8 cellular contexts compared by ENCODE assay signal in genomic region chr9:76302947-76303550, GRCh38.
DNase-seq lines count a peak whose midpoint lies in the region; ATAC-seq, FAIRE-seq and TF ChIP-seq lines count a peak whose summit lies in the region.

No MANE protein-coding gene starts in this region.

- no peaks in the 10 kb centered on the region for H3K79me2 ChIP-seq in HepG2 (ENCODE audit: insufficient read depth, low read length)

- H3K27ac ChIP-seq in HepG2 (ENCODE audit: extremely low read length, insufficient read depth, low read length) = no peak overlapping the region

- in situ Hi-C loops in HepG2 (cut with HindIII; ENCODE audit: extremely low pct_ligation_motif_present, low pct_unique_long_range_greater_than_20kb) = no loop called here

- H3K27me3 ChIP-seq in bronchial epithelial cell (ENCODE audit: control insufficient read depth, insufficient read depth, low read length) (no peaks in the 10 kb centered on the region), HepG2 (ENCODE audit: control insufficient read depth in 1 of 2, insufficient read depth in 2 of 2, low read length in 2 of 2) (no peaks in the 10 kb centered on the region)

- H3K4me2 ChIP-seq in HepG2 (ENCODE audit: low read depth, low read length) = no peak overlapping the region

- H3K36me3 ChIP-seq in bronchial epithelial cell (ENCODE audit: control insufficient read depth, insufficient read depth, low read length) = no peaks in the 10 kb centered on the region
- H3K36me3 ChIP-seq in HepG2 (replicated peaks in 1 of 2; ENCODE audit: control insufficient read depth in 1 of 2, insufficient read depth in 2 of 2, low read length in 2 of 2) = no peaks in the 10 kb centered on the region

- intact Hi-C loops in HepG2 (cut with micrococcal nuclease; ENCODE audit: unreplicated experiment) = loop anchor here (2.0 to 10.0 kb wide), 4 partner anchors 84 to 408 kb away; partner anchors contain the start of gene PCSK5

- WGBS in HepG2 (ENCODE audit: low lambda C conversion rate) = 15% methylated on average over 3 of the region's 3 CpGs

- TF ChIP-seq CTCF in bronchial epithelial cell (IDR thresholded peaks at IDR 0.05; ENCODE audit: insufficient read depth, low read length, severe bottlenecking) (peak; percentile 32), HepG2 (CRISPR knock-in tag; IDR thresholded peaks at IDR 0.05) (peak; percentile 55)

- DNase-seq in stimulated activated naive CD8-positive, alpha-beta T cell treated with anti-CD3 and anti-CD28 coated beads, Interleukin-15, Interleukin-2, amounts not matched to agents 100 U/mL and 50 U/mL, for 24 hours = peak; percentile 5
- DNase-seq in stimulated activated naive CD8-positive, alpha-beta T cell treated with anti-CD3 and anti-CD28 coated beads, Interleukin-15, amount 100 ng/mL, for 72 hours = no peak
- peak; percentile 80 for DNase-seq in NCI-H69 (lab: John Stamatoyannopoulos, UW)
- DNase-seq in bronchial epithelial cell (ENCODE audit: low read depth) = peak; percentile 44
- peak; percentile 37 for DNase-seq in HepG2 (ENCODE audit: low spot score)
- DNase-seq in stimulated activated CD8-positive, alpha-beta memory T cell treated with anti-CD3 and anti-CD28 coated beads, Interleukin-4, amount 100 ng/mL, for 48 hours = no peak
- DNase-seq in cortex of kidney (lab: John Stamatoyannopoulos, UW) = no peak

- ATAC-seq in stimulated activated naive CD8-positive, alpha-beta T cell treated with anti-CD3 and anti-CD28 coated beads, Interleukin-15, Interleukin-2, amounts not matched to agents 100 U/mL and 50 U/mL, for 24 hours = peak; percentile 36
- no peak for ATAC-seq in stimulated activated naive CD8-positive, alpha-beta T cell treated with anti-CD3 and anti-CD28 coated beads, Interleukin-15, amount 100 ng/mL, for 72 hours
- ATAC-seq in HG03175 (IDR thresholded peaks at IDR 0.05; ENCODE audit: unreplicated experiment) = peak; percentile 68
- ATAC-seq in HepG2 = peak; percentile 47; the same call in 2 of the 3 replicates

- no peaks in the 10 kb centered on the region for H3K9me3 Mint-ChIP-seq in stimulated activated naive CD8-positive, alpha-beta T cell treated with anti-CD3 and anti-CD28 coated beads, Interleukin-15, amount 100 ng/mL, for 72 hours

- TF ChIP-seq EP300 in HepG2 (IDR thresholded peaks at IDR 0.05; ENCODE audit: low read depth in 2 of 2, low read length in 2 of 2) (no peak), HepG2 (CRISPR knock-in tag; IDR thresholded peaks at IDR 0.05; ENCODE audit: borderline replicate concordance) (no peak)

- CTCF ChIA-PET in HepG2 (lab: Yijun Ruan, JAX; ENCODE audit: low intra/inter-chr PET ratio, low total read pairs) = interaction anchor here (0.8 to 1.5 kb wide), 4 partner anchors 83 to 1038 kb away, joined by 3 to 7 read pairs (median 4); partner anchors contain the start of gene PCSK5

- no TSS peak for BruUV-seq in HepG2 (replicated peaks; lab: Mats Ljungman, UMichigan)

- FAIRE-seq in bronchial epithelial cell (lab: Jason Lieb, UNC) (no peak), HepG2 (lab: Jason Lieb, UNC) (no peak)

- no peaks in the 10 kb centered on the region for H3K4me1 ChIP-seq in HepG2 (ENCODE audit: insufficient read depth, low read length)

- no peak for TF ChIP-seq POLR2A in HepG2 (IDR thresholded peaks at IDR 0.05; ENCODE audit: insufficient read depth in 1 of 2, low read depth in 2 of 2, low read length in 2 of 2)

- no peak overlapping the region for H3K4me3 Mint-ChIP-seq in stimulated activated naive CD8-positive, alpha-beta T cell treated with anti-CD3 and anti-CD28 coated beads, Interleukin-15, amount 100 ng/mL, for 72 hours

- H2AFZ ChIP-seq in HepG2 (ENCODE audit: low read length) = no peak overlapping the region

- H3K9ac ChIP-seq in HepG2 (ENCODE audit: insufficient read depth, low read depth, low read length) = no peak overlapping the region

- no peaks in the 10 kb centered on the region for H3K9me3 ChIP-seq in HepG2 (ENCODE audit: low read length)

- no peaks in the 10 kb centered on the region for H3K27me3 Mint-ChIP-seq in stimulated activated naive CD8-positive, alpha-beta T cell treated with anti-CD3 and anti-CD28 coated beads, Interleukin-15, amount 100 ng/mL, for 72 hours

- POLR2A ChIA-PET in HepG2 (lab: Yijun Ruan, JAX) = no interaction called here

- TF ChIP-seq RAD21 in HepG2 (CRISPR knock-in tag; IDR thresholded peaks at IDR 0.05) = no peak

- H3K4me1 Mint-ChIP-seq in stimulated activated naive CD8-positive, alpha-beta T cell treated with anti-CD3 and anti-CD28 coated beads, Interleukin-15, amount 100 ng/mL, for 72 hours = no peaks in the 10 kb centered on the region

- H3K4me3 ChIP-seq in bronchial epithelial cell (ENCODE audit: low read depth, low read length) (no peak overlapping the region), HepG2 (replicated peaks in 1 of 3; ENCODE audit: insufficient read depth in 1 of 3, low read depth in 2 of 3, low read length in 3 of 3) (no peak overlapping the region)

- H4K20me1 ChIP-seq in HepG2 (ENCODE audit: insufficient read depth, low read length) = no peaks in the 10 kb centered on the region

- H3K27ac Mint-ChIP-seq in stimulated activated naive CD8-positive, alpha-beta T cell treated with anti-CD3 and anti-CD28 coated beads, Interleukin-15, amount 100 ng/mL, for 72 hours = no peak overlapping the region

TF ChIP-seq in HepG2, 621 proteins besides CTCF, POLR2A, EP300 and RAD21:
- TF ChIP-seq STAG1 (CRISPR knock-in tag; IDR thresholded peaks at IDR 0.05) (peak; percentile 76), SMC3 (IDR thresholded peaks at IDR 0.05; ENCODE audit: low read length) (peak; percentile 77), ZNF230 (CRISPR knock-in tag; IDR thresholded peaks at IDR 0.05) (no peak), EHMT2 (IDR thresholded peaks at IDR 0.05; ENCODE audit: borderline replicate concordance, low read depth, low read length) (no peak), ZNF720 (CRISPR knock-in tag; IDR thresholded peaks at IDR 0.05) (no peak), ZUFSP (CRISPR knock-in tag; IDR thresholded peaks at IDR 0.05; ENCODE audit: borderline replicate concordance) (no peak)

Comparison
In these comparisons a context has a peak if more than half of its experiments do, and no peak if none do; other contexts are left out.
1. DNase-seq: peak in stimulated activated naive CD8-positive, alpha-beta T cell treated with anti-CD3 and anti-CD28 coated beads, Interleukin-15, Interleukin-2, amounts not matched to agents 100 U/mL and 50 U/mL, for 24 hours (single experiment), NCI-H69 (single experiment), bronchial epithelial cell (single experiment) and HepG2 (single experiment); none in stimulated activated naive CD8-positive, alpha-beta T cell treated with anti-CD3 and anti-CD28 coated beads, Interleukin-15, amount 100 ng/mL, for 72 hours (0 of 2), stimulated activated CD8-positive, alpha-beta memory T cell treated with anti-CD3 and anti-CD28 coated beads, Interleukin-4, amount 100 ng/mL, for 48 hours (single experiment) and cortex of kidney (single experiment).